27 cellular contexts compared by ENCODE assay signal in the genomic region with DNA sequence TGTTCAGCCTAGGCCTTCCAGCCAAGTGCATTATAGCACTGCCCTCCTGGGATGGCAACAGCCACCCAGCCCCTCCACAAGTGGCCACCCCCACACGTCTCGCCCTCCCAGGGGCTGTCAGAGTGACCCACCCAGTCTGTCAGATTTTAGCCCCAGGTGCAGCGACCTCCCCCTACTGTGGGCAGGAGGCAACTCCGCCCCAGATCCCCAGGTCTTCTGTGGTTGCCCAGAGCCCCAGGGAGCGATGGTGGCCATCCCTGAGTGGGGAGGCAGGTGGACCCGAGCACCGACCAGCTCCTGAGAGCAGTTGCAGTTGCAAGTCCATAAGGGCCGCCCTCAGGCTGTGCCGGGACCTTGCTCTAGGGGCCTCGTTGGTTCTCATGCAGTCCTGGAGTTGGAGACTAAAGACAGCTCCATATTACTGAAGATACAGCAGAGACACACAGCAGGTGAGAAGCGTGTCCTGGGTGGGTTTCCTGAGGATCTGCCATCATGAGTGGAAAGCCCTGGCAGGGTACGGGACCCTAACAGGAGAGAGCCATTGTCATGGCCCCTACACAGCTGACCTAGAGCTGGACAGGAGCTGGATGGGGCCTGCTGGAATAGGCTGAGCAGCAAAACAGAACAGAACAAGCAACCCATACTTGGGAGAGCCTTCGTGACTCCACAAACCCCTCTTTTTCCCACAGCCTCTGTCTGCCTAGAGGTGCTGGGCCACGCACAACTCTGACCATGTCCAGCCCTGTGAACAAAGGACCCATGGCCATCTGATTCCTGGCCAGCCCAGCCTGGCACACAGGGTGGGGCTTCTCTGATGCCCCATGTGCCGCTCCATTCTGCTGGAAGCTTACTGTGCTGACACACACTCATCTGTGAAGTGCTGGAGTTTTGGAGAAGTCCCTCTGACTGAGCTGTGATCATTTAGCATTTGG.
DNase-seq lines count a peak whose midpoint lies in the region; ATAC-seq, FAIRE-seq and TF ChIP-seq lines count a peak whose summit lies in the region.
"Had no signal": no experiment of that assay in that cellular context is flagged by ENCODE, and none has a peak within 500 bp of the region (broad histone marks: within the 10 kb centered on the region; RNA-seq: fewer than 3 reads in every experiment).

No MANE protein-coding gene starts in this region.

- no peaks in the 10 kb centered on the region for H3K79me2 ChIP-seq in H1 (ENCODE audit: control insufficient read depth in 1 of 2, insufficient read depth in 2 of 2, low read length in 2 of 2)

- no peak overlapping the region for H2BK15ac ChIP-seq in H1 (ENCODE audit: low read length)

- H3K23me2 ChIP-seq in H1 (ENCODE audit: low read depth, low read length) = no peaks in the 10 kb centered on the region

- H3K36me3 Mint-ChIP-seq in osteocyte (ENCODE audit: unreplicated experiment) = no peaks in the 10 kb centered on the region
- H3K36me3 Mint-ChIP-seq: naive thymus-derived CD4-positive, alpha-beta T cell had no signal

- no peak overlapping the region for H3K56ac ChIP-seq in H1 (replicated peaks; ENCODE audit: insufficient read length, low read depth, low read length)

- H2BK12ac ChIP-seq in H1 (ENCODE audit: low read depth, low read length) = 0 out of 2 replicates have a peak overlapping the region, but pooled peaks have one; percentile 60

- ATAC-seq in HG02763 (IDR thresholded peaks at IDR 0.05; ENCODE audit: unreplicated experiment) = no peak
- ATAC-seq: GM23338; left lung; naive thymus-derived CD4-positive, alpha-beta T cell had no signal

- TF ChIP-seq POLR2A in H1 (IDR thresholded peaks at IDR 0.05; ENCODE audit: control extremely low read depth in 1 of 2, low read depth in 2 of 2, low read length in 2 of 2) = no peak

- no peak overlapping the region for H3K4ac ChIP-seq in H1 (replicated peaks; ENCODE audit: insufficient read length, low read depth, low read length)

- no peak for FAIRE-seq in H1 (lab: Jason Lieb, UNC)
- FAIRE-seq: astrocyte, D721Med, endothelial cell of umbilical vein, GM12891 had no signal

- H3K27ac ChIP-seq in H1 (ENCODE audit: low read depth, low read length) = no peak overlapping the region
- H3K27ac ChIP-seq: dorsolateral prefrontal cortex, HL-60, left lung had no signal

- H4K91ac ChIP-seq in H1 (replicated peaks; ENCODE audit: insufficient read length, low read length) = no peak overlapping the region

- H3K4me2 ChIP-seq in H1 (ENCODE audit: insufficient read depth in 1 of 2, low read depth in 2 of 2, low read length in 2 of 2) = no peak overlapping the region
- H3K4me2 ChIP-seq: GM23338, smooth muscle cell had no signal

- no peaks in the 10 kb centered on the region for H3K79me1 ChIP-seq in H1 (ENCODE audit: low read depth, low read length)

- in situ Hi-C loops in GM13976 (cut with MboI; ENCODE audit: low sequenced_read_pairs, unreplicated experiment) = no loop called here

- H3K18ac ChIP-seq in H1 (ENCODE audit: extremely low read depth, low read length) = no peak overlapping the region

- H3K4me3 ChIP-seq in H1 (ENCODE audit: extremely low read depth in 1 of 4, insufficient read depth in 2 of 4, low read depth in 3 of 4, low read length in 4 of 4) = no peak overlapping the region
- H3K4me3 ChIP-seq: dorsolateral prefrontal cortex, GM23338, left lung, smooth muscle cell had no signal

- H4K5ac ChIP-seq in H1 (ENCODE audit: insufficient read length, low read depth, low read length) = no peak overlapping the region

- H3K4me3 Mint-ChIP-seq in osteocyte (ENCODE audit: unreplicated experiment) = no peak overlapping the region
- H3K4me3 Mint-ChIP-seq: central memory CD8-positive, alpha-beta T cell; GM23338; mesothelial cell of epicardium; naive thymus-derived CD4-positive, alpha-beta T cell had no signal

- H2BK20ac ChIP-seq in H1 (ENCODE audit: low read length) = no peak overlapping the region

- peaks cover 23% of the 10 kb centered on the region for H3K4me1 Mint-ChIP-seq in osteocyte (ENCODE audit: unreplicated experiment)
- H3K4me1 Mint-ChIP-seq: central memory CD8-positive, alpha-beta T cell had no signal

- TF ChIP-seq CTCF in GM13976 (IDR thresholded peaks at IDR 0.05; ENCODE audit: borderline replicate concordance, control extremely low read depth, extremely low read depth, insufficient read depth, missing control alignments) (no peak), H1 (IDR thresholded peaks at IDR 0.05; ENCODE audit: control extremely low read depth in 1 of 3, insufficient read depth in 1 of 3, low read depth in 1 of 3, low read length in 3 of 3) (no peak), osteocyte (IDR thresholded peaks at IDR 0.05) (no peak)

- no peak overlapping the region for H2AFZ ChIP-seq in H1 (ENCODE audit: low read length)
- H2AFZ ChIP-seq: GM23338 had no signal

- no peak for TF ChIP-seq RAD21 in H1 (IDR thresholded peaks at IDR 0.05 in 1 of 2, conservative IDR thresholded peaks at IDR 0.05 in 1 of 2; ENCODE audit: low read depth in 2 of 2, low read length in 2 of 2)

- DNase-seq in GM03348 (ENCODE audit: low spot score) (peak; percentile 2), GM13976 (ENCODE audit: low spot score) (peak; percentile 23), H1 (ENCODE audit: low read depth in 1 of 2, low spot score in 2 of 2) (no peak), osteocyte (ENCODE audit: extremely low spot score, unreplicated experiment) (peak; percentile 76), NCI-H1092 treated with DMSO at 0.1 percent for 48 hours (lab: John Stamatoyannopoulos, UW) (no peak), NCI-H446 (lab: John Stamatoyannopoulos, UW) (no peak)
- DNase-seq: activated CD4-positive, alpha-beta T cell treated with anti-CD3 and anti-CD28 coated beads, Interleukin-2, amount 50 U/mL, for 48 hours; activated CD4-positive, CD25-positive, alpha-beta regulatory T cell; Karpas-422; left lung; NCI-H146; NCI-H510A; SHP77; T1000; trophoblast cell had no signal

- H3K36me3 ChIP-seq in H1 (ENCODE audit: control insufficient read depth in 2 of 4, insufficient read depth in 4 of 4, low read length in 3 of 4) = no peaks in the 10 kb centered on the region
- H3K36me3 ChIP-seq: left lung had no signal

- no peaks in the 10 kb centered on the region for H3K27me3 ChIP-seq in H1 (replicated peaks in 1 of 4; ENCODE audit: control insufficient read depth in 3 of 4, extremely low read depth in 1 of 4, insufficient read depth in 3 of 4, low read length in 3 of 4)

- H3K9me3 ChIP-seq in H1 (ENCODE audit: insufficient read depth in 2 of 2, low read depth in 1 of 2, low read length in 1 of 2) = no peaks in the 10 kb centered on the region; a peak in 1 of 4 replicates
- H3K9me3 ChIP-seq: left lung had no signal

- H2BK120ac ChIP-seq in H1 (replicated peaks; ENCODE audit: low read depth, low read length) = no peak overlapping the region

- POLR2A ChIA-PET in H1 (lab: Charles Lee; ENCODE audit: partially characterized antibody) = no interaction called here

- no peak overlapping the region for H2BK5ac ChIP-seq in H1 (ENCODE audit: low read depth, low read length)

- H3K9me3 Mint-ChIP-seq in osteocyte (ENCODE audit: unreplicated experiment) = no peaks in the 10 kb centered on the region
- H3K9me3 Mint-ChIP-seq: central memory CD8-positive, alpha-beta T cell; mesothelial cell of epicardium had no signal

- H3K4me1 ChIP-seq in H1 (replicated peaks in 1 of 4; ENCODE audit: control insufficient read depth in 3 of 4, insufficient read depth in 4 of 4, low read length in 3 of 4) = peaks cover 0 to 7% (median 1%) of the 10 kb centered on the region in 4 experiments; a peak in 4 of 7 replicates

- H3K27ac Mint-ChIP-seq in osteocyte (ENCODE audit: unreplicated experiment) = no peak overlapping the region
- H3K27ac Mint-ChIP-seq: GM23338; mesothelial cell of epicardium; naive thymus-derived CD4-positive, alpha-beta T cell had no signal

- CTCF ChIA-PET in H1 (lab: Charles Lee; ENCODE audit: partially characterized antibody) = interaction anchor here (0.6 to 2.4 kb wide), 4 partner anchors 98 to 111 kb away, joined by 3 to 12 read pairs (median 4); no protein-coding TSS in a partner anchor

- no peaks in the 10 kb centered on the region for H4K20me1 ChIP-seq in H1 (replicated peaks in 1 of 2; ENCODE audit: control insufficient read depth in 1 of 2, insufficient read depth in 2 of 2, low read length in 2 of 2)

- H2AK5ac ChIP-seq in H1 (ENCODE audit: low read depth, low read length) = no peak overlapping the region

- H4K8ac ChIP-seq in H1 (ENCODE audit: extremely low read depth, insufficient read depth, low read length) = no peak overlapping the region

- H3K9ac ChIP-seq in H1 (replicated peaks in 1 of 4; ENCODE audit: extremely low read depth in 1 of 4, low read depth in 3 of 4, low read length in 3 of 4) = no peak overlapping the region

- no peak overlapping the region for H3K14ac ChIP-seq in H1 (ENCODE audit: insufficient read length)

- no peak overlapping the region for H3K23ac ChIP-seq in H1 (ENCODE audit: insufficient read length)

- 86% methylated on average over 15 of the region's 15 CpGs; no CpG with 5 or more reads in 1 of the 2 experiments for WGBS in H1 (ENCODE audit: extremely low coverage in 1 of 2, insufficient coverage in 1 of 2, insufficient read length in 1 of 2, insufficient replicate concordance in 2 of 2, low coverage in 1 of 2, low lambda C conversion rate in 2 of 2, missing lambda C conversion rate in 1 of 2), 2 experiments

- TF ChIP-seq EP300 in H1 (IDR thresholded peaks at IDR 0.05; ENCODE audit: borderline replicate concordance in 1 of 2, low read depth in 2 of 2, low read length in 2 of 2) = no peak

- H3K27me3 Mint-ChIP-seq in osteocyte (ENCODE audit: unreplicated experiment) = no peaks in the 10 kb centered on the region

TF ChIP-seq in H1, 55 proteins besides CTCF, POLR2A, EP300 and RAD21 (continues in another document):
- no peak for TF ChIP-seq TCF12 (IDR thresholded peaks at IDR 0.05; ENCODE audit: low read depth, low read length)
- no peak for TF ChIP-seq SIRT6 (IDR thresholded peaks at IDR 0.05; ENCODE audit: low read length)
- TF ChIP-seq CEBPB (IDR thresholded peaks at IDR 0.05; ENCODE audit: low read depth, low read length) = no peak

Comparison
In these comparisons a context has a peak if more than half of its experiments do, and no peak if none do; other contexts are left out.
1. DNase-seq: peak in GM03348 (single experiment), GM13976 (single experiment) and osteocyte (single experiment); none in H1 (0 of 2), NCI-H1092 treated with DMSO at 0.1 percent for 48 hours (single experiment) and NCI-H446 (0 of 2).